ENCODE assay signal across 26 cellular contexts in the genomic region with DNA sequence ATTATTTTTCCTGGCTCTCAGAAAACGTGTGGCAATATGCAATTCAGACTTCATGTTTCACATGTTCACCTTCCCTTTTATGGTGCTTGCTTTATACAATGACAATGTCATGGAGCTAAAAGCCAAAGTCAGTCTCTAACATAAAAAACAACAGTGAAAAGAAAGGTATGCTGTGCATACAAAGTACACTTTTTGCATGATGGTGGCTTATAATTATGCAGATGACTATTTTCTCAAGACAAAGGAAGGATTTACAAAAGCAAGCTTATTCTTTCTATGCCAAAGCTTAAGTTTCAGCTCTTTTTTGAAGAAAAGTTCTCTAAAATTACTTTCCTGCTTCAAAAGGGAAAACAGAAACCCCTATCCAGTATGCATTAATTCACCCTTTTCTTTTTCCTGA. TPM values are rescaled to one million over a fixed set of nuclear protein-coding genes. Genes with fewer than 3 reads are reported as not detected.
A peak's percentile ranks its signal among the peaks of the same experiment; 100 is the strongest.
DNase-seq lines count a peak whose midpoint lies in the region; ATAC-seq and TF ChIP-seq lines count a peak whose summit lies in the region.
"Had no signal": no experiment of that assay in that cellular context is flagged by ENCODE, and none has a peak within 500 bp of the region (broad histone marks: within the 10 kb centered on the region; RNA-seq: fewer than 3 reads in every experiment).

No MANE protein-coding gene starts in this region.

- peaks cover 2% of the 10 kb centered on the region for H3K79me1 ChIP-seq in H9 (ENCODE audit: insufficient read depth, low read depth, low read length, poor library complexity, severe bottlenecking)

- H3K56ac ChIP-seq in H9 (ENCODE audit: insufficient read length, low read depth, low read length), result no peak overlapping the region

- POLR2A ChIA-PET in MCF 10A (lab: Yijun Ruan, JAX), result interaction anchor here (1.0 kb wide), 2 partner anchors 16 to 46 kb away, joined by 3 read pairs; no protein-coding TSS in a partner anchor

- no peak overlapping the region for H3K14ac ChIP-seq in H9 (ENCODE audit: insufficient read depth, low read length)

- no peak overlapping the region for H3K18ac ChIP-seq in H9 (ENCODE audit: insufficient read length, low read depth, low read length)

- H3K4me2 ChIP-seq in mammary epithelial cell (ENCODE audit: insufficient read depth, low read depth, low read length), result no peak overlapping the region
- no peak overlapping the region for H3K4me2 ChIP-seq in H9 (ENCODE audit: insufficient read depth, insufficient read length, low read length)
- H3K4me2 ChIP-seq: BLaER1 had no signal

- H3K27me3 ChIP-seq in mammary epithelial cell (ENCODE audit: insufficient read depth, low read length), result no peaks in the 10 kb centered on the region
- H3K27me3 ChIP-seq in H9 (ENCODE audit: insufficient read depth, low read length), result no peaks in the 10 kb centered on the region
- H3K27me3 ChIP-seq in HUES6 (ENCODE audit: control insufficient read depth, insufficient read depth, low read length), result no peaks in the 10 kb centered on the region
- H3K27me3 ChIP-seq: BE2C, BLaER1 had no signal

- H3K4me1 Mint-ChIP-seq in MCF 10A (ENCODE audit: insufficient read depth, unreplicated experiment), result peaks cover 6% of the 10 kb centered on the region
- H3K4me1 Mint-ChIP-seq in H9, result peaks cover 14 to 26% of the 10 kb centered on the region in 2 experiments
- H3K4me1 Mint-ChIP-seq in osteocyte (ENCODE audit: unreplicated experiment), result peaks cover 65% of the 10 kb centered on the region

- no peak overlapping the region for H2BK5ac ChIP-seq in H9 (ENCODE audit: insufficient read length, low read length)

- H4K5ac ChIP-seq in H9 (ENCODE audit: insufficient read length, low read depth, low read length), result no peak overlapping the region

- no peak overlapping the region for H3K4me3 ChIP-seq in mammary epithelial cell (replicated peaks in 1 of 3; ENCODE audit: insufficient read depth in 1 of 3, low read depth in 2 of 3, low read length in 3 of 3)
- no peak overlapping the region for H3K4me3 ChIP-seq in HUES6 (ENCODE audit: low read depth, low read length)
- H3K4me3 ChIP-seq: BLaER1, GM12878 had no signal

- H3K4me3 Mint-ChIP-seq in MCF 10A (ENCODE audit: unreplicated experiment), result no peak overlapping the region
- no peak overlapping the region for H3K4me3 Mint-ChIP-seq in H9
- H3K4me3 Mint-ChIP-seq in osteocyte (ENCODE audit: unreplicated experiment), result no peak overlapping the region
- H3K4me3 Mint-ChIP-seq: CD14-positive monocyte; CD4-positive, alpha-beta memory T cell; CD4-positive, CD25-positive, alpha-beta regulatory T cell; CD8-positive, alpha-beta memory T cell had no signal

- in situ Hi-C loops in mammary epithelial cell (cut with MboI; ENCODE audit: low sequenced_read_pairs in 2 of 2), result loop anchor here (25.0 kb wide), 1 partner anchor 861 kb away; no protein-coding TSS in a partner anchor

- no peak for ATAC-seq in esophagus mucosa
- ATAC-seq: GM12878 had no signal

- peaks cover 51% of the 10 kb centered on the region for H3K36me3 ChIP-seq in mammary epithelial cell (ENCODE audit: insufficient read depth, low read length)
- H3K36me3 ChIP-seq in HUES6 (ENCODE audit: control insufficient read depth, insufficient read depth, low read length), result peaks cover 36% of the 10 kb centered on the region

- H3K36me3 Mint-ChIP-seq in MCF 10A (ENCODE audit: insufficient read depth, unreplicated experiment) (peaks cover 84% of the 10 kb centered on the region), H9 (ENCODE audit: insufficient read depth in 1 of 3, low read depth in 3 of 3) (peaks cover 5 to 28% (median 20%) of the 10 kb centered on the region in 3 experiments; a peak in 6 of 7 replicates), osteocyte (ENCODE audit: unreplicated experiment) (peaks cover 65% of the 10 kb centered on the region)

- H4K8ac ChIP-seq in H9 (replicated peaks; ENCODE audit: insufficient read length, low read depth, low read length), result no peak overlapping the region

- H3K4ac ChIP-seq in H9 (ENCODE audit: low read depth, low read length), result no peak overlapping the region

- TF ChIP-seq CTCF in MCF 10A (IDR thresholded peaks at IDR 0.05; ENCODE audit: unreplicated experiment) (no peak), mammary epithelial cell (conservative IDR thresholded peaks at IDR 0.05 in 1 of 2, IDR thresholded peaks at IDR 0.05 in 1 of 2; ENCODE audit: extremely low read depth in 1 of 2, insufficient read depth in 1 of 2, low read depth in 1 of 2, low read length in 2 of 2) (no peak), H9 (conservative IDR thresholded peaks at IDR 0.05) (no peak), osteocyte (IDR thresholded peaks at IDR 0.05) (no peak)

- H2BK120ac ChIP-seq in H9 (ENCODE audit: low read depth, low read length, poor library complexity, severe bottlenecking), result no peak overlapping the region

- no peak overlapping the region for H3T11ph ChIP-seq in H9 (ENCODE audit: low read length)

- no peak overlapping the region for H3K23ac ChIP-seq in H9 (ENCODE audit: insufficient read length, low read depth, low read length)

- H4K20me1 ChIP-seq in mammary epithelial cell (ENCODE audit: insufficient read depth, low read length), result no peaks in the 10 kb centered on the region
- no peaks in the 10 kb centered on the region for H4K20me1 ChIP-seq in H9 (ENCODE audit: control insufficient read depth, insufficient read depth, insufficient read length)

- H3K23me2 ChIP-seq in H9 (ENCODE audit: insufficient read length, low read depth, low read length, poor library complexity, severe bottlenecking), result no peaks in the 10 kb centered on the region

- no peaks in the 10 kb centered on the region for H3K9me3 ChIP-seq in mammary epithelial cell (replicated peaks; ENCODE audit: insufficient read depth, low read length)
- H3K9me3 ChIP-seq in H9 (ENCODE audit: control insufficient read depth, low read depth, low read length), result no peaks in the 10 kb centered on the region
- no peaks in the 10 kb centered on the region for H3K9me3 ChIP-seq in HUES6 (ENCODE audit: control insufficient read depth, insufficient read depth, low read depth, low read length)
- H3K9me3 ChIP-seq: BE2C, BLaER1 had no signal

- no peaks in the 10 kb centered on the region for H3K4me1 ChIP-seq in mammary epithelial cell (ENCODE audit: insufficient read depth, low read length)
- no peaks in the 10 kb centered on the region for H3K4me1 ChIP-seq in H9 (ENCODE audit: insufficient read depth, low read length)
- peaks cover 4% of the 10 kb centered on the region; the same call in 1 of the 2 replicates for H3K4me1 ChIP-seq in HUES6 (ENCODE audit: control insufficient read depth, insufficient read depth, low read length)
- H3K4me1 ChIP-seq: BE2C had no signal

- H2BK12ac ChIP-seq in H9 (ENCODE audit: insufficient read length, low read depth, low read length), result no peak overlapping the region

- H3K9me3 Mint-ChIP-seq in MCF 10A (ENCODE audit: unreplicated experiment) (no peaks in the 10 kb centered on the region), H9 (no peaks in the 10 kb centered on the region), osteocyte (ENCODE audit: unreplicated experiment) (no peaks in the 10 kb centered on the region)
- H3K9me3 Mint-ChIP-seq: CD14-positive monocyte; CD4-positive, alpha-beta memory T cell; CD4-positive, CD25-positive, alpha-beta regulatory T cell; CD8-positive, alpha-beta memory T cell had no signal

- H3K9ac ChIP-seq in mammary epithelial cell (ENCODE audit: insufficient read depth, low read length), result no peak overlapping the region
- H3K9ac ChIP-seq in H9 (ENCODE audit: extremely low read depth, insufficient read length, low read length), result no peak overlapping the region
- no peak overlapping the region for H3K9ac ChIP-seq in HUES6 (ENCODE audit: low read length)
- H3K9ac ChIP-seq: BLaER1 had no signal

- dilution Hi-C loops in mammary epithelial cell (cut with HindIII; ENCODE audit: low sequenced_read_pairs), result loop anchor here (5.0 kb wide), 1 partner anchor 111 kb away; no protein-coding TSS in a partner anchor

- BruUV-seq in MCF 10A (replicated peaks; lab: Mats Ljungman, UMichigan) (no TSS peak), mammary epithelial cell (replicated peaks; lab: Mats Ljungman, UMichigan) (no TSS peak)

- H3K27ac ChIP-seq in mammary epithelial cell (ENCODE audit: insufficient read depth, low read depth, low read length), result no peak overlapping the region
- H3K27ac ChIP-seq in H9 (ENCODE audit: insufficient read length, low read depth, low read length), result no peak overlapping the region
- 0 out of 2 replicates have a peak overlapping the region, but pooled peaks have one; percentile 27 for H3K27ac ChIP-seq in HUES6 (ENCODE audit: low read depth, low read length)
- H3K27ac ChIP-seq: BLaER1 had no signal

- H3K27me3 Mint-ChIP-seq in MCF 10A (ENCODE audit: insufficient read depth, unreplicated experiment) (no peaks in the 10 kb centered on the region), H9 (ENCODE audit: low read depth) (no peaks in the 10 kb centered on the region), osteocyte (ENCODE audit: unreplicated experiment) (no peaks in the 10 kb centered on the region)
- H3K27me3 Mint-ChIP-seq: CD4-positive, alpha-beta memory T cell; CD4-positive, CD25-positive, alpha-beta regulatory T cell had no signal

- H3K79me2 ChIP-seq in mammary epithelial cell (ENCODE audit: insufficient read depth, low read length) (peaks cover 76% of the 10 kb centered on the region), H9 (ENCODE audit: insufficient read depth, low read length) (no peaks in the 10 kb centered on the region)

- H2BK15ac ChIP-seq in H9 (ENCODE audit: low read depth, low read length), result no peak overlapping the region

- H2BK20ac ChIP-seq in H9 (ENCODE audit: low read depth, low read length, poor library complexity, severe bottlenecking), result no peak overlapping the region

- H3K27ac Mint-ChIP-seq in MCF 10A (ENCODE audit: low read depth, unreplicated experiment) (peak overlapping the region; percentile 2), H9 (peak overlapping the region in 2 of 3 experiments; percentile 52 to 65; a peak in 2 of 7 replicates), osteocyte (ENCODE audit: unreplicated experiment) (peak overlapping the region; percentile 4)
- H3K27ac Mint-ChIP-seq: CD14-positive monocyte; CD4-positive, CD25-positive, alpha-beta regulatory T cell had no signal

- DNase-seq in MCF 10A (ENCODE audit: unreplicated experiment) (no peak), mammary epithelial cell (no peak), H9 (no peak), osteocyte (ENCODE audit: extremely low spot score, unreplicated experiment) (no peak), putamen (ENCODE audit: low spot score) (no peak), KG1 (lab: John Stamatoyannopoulos, UW) (no peak)
- DNase-seq: 8988T; ACHN; BE2C; C1 segment of cervical spinal cord; CD4-positive, alpha-beta memory T cell; CD4-positive, CD25-positive, alpha-beta regulatory T cell; CD8-positive, alpha-beta memory T cell; COR-L47; DMS 273 treated with DMSO at 0.1 percent for 48 hours; DMS153; DMS53; DMS79; DND-41; EL; GDM1 had no signal

- H2AFZ ChIP-seq in mammary epithelial cell (ENCODE audit: low read depth, low read length) (no peak overlapping the region), H9 (ENCODE audit: low read length) (no peak overlapping the region)

- CTCF ChIA-PET in MCF 10A (lab: Yijun Ruan, JAX) (interaction anchor here (0.5 to 2.2 kb wide), 7 partner anchors 9 to 865 kb away, joined by 3 to 14 read pairs (median 3); partner anchors contain the start of gene ERCC6), mammary epithelial cell (lab: Charles Lee; ENCODE audit: low non-redundant PET) (no interaction called here)

- intact Hi-C loops in MCF 10A (cut with micrococcal nuclease), result no loop called here
- intact Hi-C loops in mammary epithelial cell (cut with micrococcal nuclease), result loop anchor here (5.0 kb wide), 1 partner anchor 41 kb away; no protein-coding TSS in a partner anchor

- 25% methylated on average over 1 of the region's 1 CpG for WGBS in mammary epithelial cell (ENCODE audit: low coverage, missing lambda C conversion rate)
- no CpG with 5 or more reads among the region's 1 CpG for WGBS in H9 (ENCODE audit: extremely low coverage, insufficient read length, low lambda C conversion rate)

- no peak overlapping the region for H2AK5ac ChIP-seq in H9 (ENCODE audit: insufficient read length, low read length)

- H4K91ac ChIP-seq in H9 (ENCODE audit: insufficient read length, low read depth, low read length), result no peak overlapping the region

RNA-seq across cellular contexts. Expression of gene ERCC6, which starts 15.6 kb away (rescaled TPM):
- 54.0 and 64.4 TPM in 2 replicates for total RNA-seq in MCF 10A (2022)
- total RNA-seq in mammary epithelial cell, result 100 to 1,000 TPM in 1 of 2 donors, 10 to 100 TPM in 1; 35.5 to 106 TPM
- polyA plus RNA-seq in mammary epithelial cell, result 22.1 TPM
- polyA minus RNA-seq in mammary epithelial cell, result 78.2 TPM
- total RNA-seq in H9 (2021), result 18.2 and 19.5 TPM in 2 replicates
- 184 and 187 TPM in 2 replicates for total RNA-seq in osteocyte
- total RNA-seq in esophagus mucosa, result 19.0 TPM

Comparison
In these comparisons a context has a peak if more than half of its experiments do, and no peak if none do; other contexts are left out.
1. H3K27ac Mint-ChIP-seq: peak in every context shown above with its lines; median percentile 58 in H9; 4 in osteocyte; 2 in MCF 10A.